20 cellular contexts compared by ENCODE assay signal in the genomic region with DNA sequence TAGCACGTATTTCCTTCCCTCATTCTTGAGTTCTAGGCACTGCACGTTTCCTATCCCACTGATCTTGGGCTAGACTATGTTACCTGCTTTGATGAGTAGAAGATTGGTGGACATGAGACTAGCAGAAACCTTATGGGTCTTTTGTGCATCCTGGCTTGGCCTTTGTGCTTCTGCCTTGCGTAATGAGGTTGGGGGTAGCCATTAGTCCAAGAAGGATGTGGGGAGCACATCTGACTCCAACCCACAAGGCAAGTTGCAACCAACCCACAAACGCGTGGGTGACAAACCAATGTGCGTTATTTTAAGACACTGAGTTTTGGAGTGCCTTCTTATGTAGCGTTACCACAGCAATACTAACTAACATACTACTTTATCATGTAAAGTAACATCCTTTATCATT.
DNase-seq lines count a peak whose midpoint lies in the region; ATAC-seq, FAIRE-seq and TF ChIP-seq lines count a peak whose summit lies in the region.
"Had no signal": no experiment of that assay in that cellular context is flagged by ENCODE, and none has a peak within 500 bp of the region (broad histone marks: within the 10 kb centered on the region; RNA-seq: fewer than 3 reads in every experiment).

No MANE protein-coding gene starts in this region.

- no peaks in the 10 kb centered on the region for H3K4me1 Mint-ChIP-seq in natural killer cell treated with Interleukin-12 subunit alpha and Interleukin-12 subunit beta and Interleukin-15 and Interleukin-18, amount 100 ng/mL, for 72 hours (ENCODE audit: low read depth in 2 of 2)
- H3K4me1 Mint-ChIP-seq in natural killer cell = no peaks in the 10 kb centered on the region
- no peaks in the 10 kb centered on the region for H3K4me1 Mint-ChIP-seq in CD4-positive, alpha-beta T cell (ENCODE audit: low read depth)

- POLR2A ChIA-PET in CD4-positive, alpha-beta T cell (lab: Charles Lee) = no interaction called here

- no peak for TF ChIP-seq POLR2A in NB4 (IDR thresholded peaks at IDR 0.05; ENCODE audit: extremely low read depth, insufficient read length)

- no peaks in the 10 kb centered on the region for H3K36me3 Mint-ChIP-seq in natural killer cell treated with Interleukin-12 subunit alpha and Interleukin-12 subunit beta and Interleukin-15 and Interleukin-18, amount 100 ng/mL, for 72 hours
- no peaks in the 10 kb centered on the region for H3K36me3 Mint-ChIP-seq in natural killer cell
- H3K36me3 Mint-ChIP-seq in CD4-positive, alpha-beta T cell (ENCODE audit: low read depth) = no peaks in the 10 kb centered on the region

- peaks cover 0 to 14% of the 10 kb centered on the region in 2 donors for H3K27me3 Mint-ChIP-seq in natural killer cell treated with Interleukin-12 subunit alpha and Interleukin-12 subunit beta and Interleukin-15 and Interleukin-18, amount 100 ng/mL, for 72 hours
- H3K27me3 Mint-ChIP-seq in natural killer cell (ENCODE audit: low read depth in 2 of 2) = peaks cover 0 to 2% of the 10 kb centered on the region in 2 donors
- no peaks in the 10 kb centered on the region for H3K27me3 Mint-ChIP-seq in CD4-positive, alpha-beta T cell

- CTCF ChIA-PET in CD4-positive, alpha-beta T cell (lab: Charles Lee) = no interaction called here

- H3K27ac ChIP-seq in CD4-positive, alpha-beta T cell (ENCODE audit: low read depth, low read length) = no peak overlapping the region

- peaks cover 2% of the 10 kb centered on the region for H3K9me3 Mint-ChIP-seq in natural killer cell treated with Interleukin-12 subunit alpha and Interleukin-12 subunit beta and Interleukin-15 and Interleukin-18, amount 100 ng/mL, for 72 hours
- H3K9me3 Mint-ChIP-seq in natural killer cell = peaks cover 2 to 4% of the 10 kb centered on the region in 2 donors
- H3K9me3 Mint-ChIP-seq in CD4-positive, alpha-beta T cell = peaks cover 3% of the 10 kb centered on the region
- H3K9me3 Mint-ChIP-seq: HFFc6 had no signal

- DNase-seq in natural killer cell treated with Interleukin-12 subunit alpha and Interleukin-12 subunit beta and Interleukin-15 and Interleukin-18, amount 100 ng/mL, for 72 hours (ENCODE audit: low spot score) = peak; percentile 60
- DNase-seq in natural killer cell (no peak), NB4 (ENCODE audit: low read depth) (peak; percentile 95), SKM-1 (lab: John Stamatoyannopoulos, UW; ENCODE audit: unreplicated experiment) (peak; percentile 71), HTR-8/SVneo (ENCODE audit: insufficient read length, low spot score) (no peak), 8988T (no peak)
- DNase-seq in CD4-positive, alpha-beta T cell = no peak
- DNase-seq: C1 segment of cervical spinal cord, H7, HFFc6, KG1, NCI-H1092 treated with DMSO at 0.1 percent for 48 hours, NCI-H2107, NCI-H510A, NCI-H748 treated with DMSO at 0.1 percent for 48 hours, Right ventricle myocardium superior had no signal

- H3K27me3 ChIP-seq in CD4-positive, alpha-beta T cell (ENCODE audit: control insufficient read depth, insufficient read depth, low read length) = no peaks in the 10 kb centered on the region

- no peak for FAIRE-seq in HTR-8/SVneo (lab: Jason Lieb, UNC)
- FAIRE-seq: D721Med, RCC 7860 had no signal

- no peak overlapping the region for H3K27ac Mint-ChIP-seq in natural killer cell treated with Interleukin-12 subunit alpha and Interleukin-12 subunit beta and Interleukin-15 and Interleukin-18, amount 100 ng/mL, for 72 hours
- no peak overlapping the region for H3K27ac Mint-ChIP-seq in natural killer cell
- no peak overlapping the region for H3K27ac Mint-ChIP-seq in CD4-positive, alpha-beta T cell
- H3K27ac Mint-ChIP-seq: HFFc6; T-helper 1 cell treated with Interleukin-12 subunit alpha and Interleukin-12 subunit beta and Interleukin-4 antibody, amounts not matched to agents 30 μg/mL and 1 μg/mL, for 36 hours had no signal

- intact Hi-C loops in natural killer cell (cut with micrococcal nuclease) = no loop called here
- intact Hi-C loops in CD4-positive, alpha-beta T cell (cut with DNase I, micrococcal nuclease) = no loop called here

- no peak for TF ChIP-seq CTCF in natural killer cell (IDR thresholded peaks at IDR 0.05)
- TF ChIP-seq CTCF in NB4 (IDR thresholded peaks at IDR 0.05; ENCODE audit: low read depth, low read length) = no peak
- TF ChIP-seq CTCF in CD4-positive, alpha-beta T cell (IDR thresholded peaks at IDR 0.05) = no peak

- no peak for ATAC-seq in natural killer cell treated with Interleukin-12 subunit alpha and Interleukin-12 subunit beta and Interleukin-15 and Interleukin-18, amount 100 ng/mL, for 72 hours
- ATAC-seq in natural killer cell = no peak
- no peak for ATAC-seq in CD4-positive, alpha-beta T cell (ENCODE audit: poor library complexity)
- ATAC-seq: SK-N-SH treated with all-trans-retinoic acid at 6 μM for 48 hours had no signal

- no peak overlapping the region for H3K4me3 Mint-ChIP-seq in natural killer cell treated with Interleukin-12 subunit alpha and Interleukin-12 subunit beta and Interleukin-15 and Interleukin-18, amount 100 ng/mL, for 72 hours
- no peak overlapping the region for H3K4me3 Mint-ChIP-seq in natural killer cell
- no peak overlapping the region for H3K4me3 Mint-ChIP-seq in CD4-positive, alpha-beta T cell
- H3K4me3 Mint-ChIP-seq: HFFc6; T-helper 1 cell treated with Interleukin-12 subunit alpha and Interleukin-12 subunit beta and Interleukin-4 antibody, amounts not matched to agents 30 μg/mL and 1 μg/mL, for 36 hours had no signal

- H3K4me3 ChIP-seq in NB4 (ENCODE audit: low read depth, low read length) = no peak overlapping the region

- H3K9me3 ChIP-seq in CD4-positive, alpha-beta T cell (ENCODE audit: control insufficient read depth, low read length) = no peaks in the 10 kb centered on the region

Comparison
In these comparisons a context has a peak if more than half of its experiments do, and no peak if none do; other contexts are left out.
1. DNase-seq: peak in natural killer cell treated with Interleukin-12 subunit alpha and Interleukin-12 subunit beta and Interleukin-15 and Interleukin-18, amount 100 ng/mL, for 72 hours (single experiment), NB4 (single experiment) and SKM-1 (single experiment); none in natural killer cell (single experiment), CD4-positive, alpha-beta T cell (0 of 10), HTR-8/SVneo (single experiment) and 8988T (single experiment).